In the genomic region with DNA sequence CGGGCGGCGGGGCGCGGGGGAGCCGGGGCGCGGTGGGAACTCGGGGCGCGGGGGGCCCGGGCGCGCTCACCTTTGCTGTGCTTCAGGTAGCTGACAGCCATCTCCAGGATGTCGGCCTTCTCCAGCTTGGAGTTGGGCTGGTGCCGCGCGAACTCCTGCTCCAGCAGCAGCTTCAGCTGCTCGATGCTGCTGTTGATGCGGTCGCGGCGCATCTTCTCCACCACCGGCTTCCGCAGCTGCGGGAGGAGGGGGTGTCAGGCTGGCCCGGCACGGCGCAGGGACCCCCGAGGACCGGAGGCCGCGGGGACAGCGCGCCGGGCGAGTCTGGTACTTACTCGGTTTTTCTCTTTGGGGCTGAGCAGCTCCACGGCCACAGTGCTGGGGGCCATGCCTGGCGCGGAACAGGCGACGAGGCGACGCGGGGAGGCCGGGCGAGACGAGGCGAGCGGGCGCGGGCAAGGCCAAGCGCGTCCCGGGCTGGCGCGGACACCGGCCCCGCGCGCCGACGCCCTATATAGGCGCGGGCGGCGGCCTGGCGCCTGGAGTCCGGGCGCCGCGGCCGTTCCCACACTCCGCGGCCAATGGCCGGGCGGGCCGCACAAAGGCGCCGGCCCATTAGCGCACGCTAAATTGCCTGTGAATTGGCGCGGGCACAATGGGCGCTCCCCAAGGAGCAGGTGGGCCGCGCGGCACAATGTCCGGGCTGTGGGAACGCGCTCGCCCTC, we compare ENCODE assay signal across 9 cellular contexts. TPM values are rescaled to one million over a fixed set of nuclear protein-coding genes. Genes with fewer than 3 reads are reported as not detected.
A peak's percentile ranks its signal among the peaks of the same experiment; 100 is the strongest.
DNase-seq lines count a peak whose midpoint lies in the region; ATAC-seq, FAIRE-seq and TF ChIP-seq lines count a peak whose summit lies in the region.
"Had no signal": no experiment of that assay in that cellular context is flagged by ENCODE, and none has a peak within 500 bp of the region (broad histone marks: within the 10 kb centered on the region; RNA-seq: fewer than 3 reads in every experiment).

A gene with protein sequence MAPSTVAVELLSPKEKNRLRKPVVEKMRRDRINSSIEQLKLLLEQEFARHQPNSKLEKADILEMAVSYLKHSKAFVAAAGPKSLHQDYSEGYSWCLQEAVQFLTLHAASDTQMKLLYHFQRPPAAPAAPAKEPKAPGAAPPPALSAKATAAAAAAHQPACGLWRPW (minus strand): TSS at position 488 of the 725 bp plus-strand sequence. CDS start 99 bp downstream, at position 389.

- H2AFZ ChIP-seq in HepG2 (ENCODE audit: low read length): no peak within 1 kb of the TSS

- POLR2A ChIA-PET in HepG2 (lab: Yijun Ruan, JAX): interaction anchor here (1.1 to 1.4 kb wide), 3 partner anchors 14 to 117 kb away, joined by 3 to 4 read pairs (median 3); no protein-coding TSS in a partner anchor

- WGBS in heart left ventricle, 4 donors: 1 to 3% (median 1%) methylated on average over 7 to 93 of the region's 93 CpGs
- 0% methylated on average over 3 of the region's 93 CpGs for WGBS in HepG2 (ENCODE audit: low lambda C conversion rate)

- no peak for TF ChIP-seq EP300 in HepG2 (IDR thresholded peaks at IDR 0.05; ENCODE audit: low read depth in 2 of 2, low read length in 2 of 2)
- no peak for TF ChIP-seq EP300 in HepG2 (CRISPR knock-in tag; IDR thresholded peaks at IDR 0.05; ENCODE audit: borderline replicate concordance)

- ATAC-seq in heart left ventricle: peak in 2 of 4 donors; percentile 3 to 5
- ATAC-seq in Right ventricle myocardium inferior: no peak
- ATAC-seq in HepG2: no peak
- peak; percentile 3 for ATAC-seq in upper lobe of right lung
- no peak for ATAC-seq in HG03469 (IDR thresholded peaks at IDR 0.05; ENCODE audit: unreplicated experiment)

- BruUV-seq in HepG2 (replicated peaks; lab: Mats Ljungman, UMichigan): no TSS peak

- H3K4me3 ChIP-seq in heart left ventricle (peak within 1 kb of the TSS; percentile 32 to 72 (median 52)), ascending aorta (peak within 1 kb of the TSS; percentile 48 to 63), HepG2 (replicated peaks in 1 of 3; ENCODE audit: insufficient read depth in 1 of 3, low read depth in 2 of 3, low read length in 3 of 3) (peak within 1 kb of the TSS; percentile 37 to 65 (median 46); a peak in 4 of 6 replicates), upper lobe of right lung (peak within 1 kb of the TSS; percentile 44)

- H3K4me1 ChIP-seq in heart left ventricle: peaks cover 19 to 65% (median 50%) of the 10 kb centered on the region in 12 donors
- H3K4me1 ChIP-seq in ascending aorta: peaks cover 33 to 55% of the 10 kb centered on the region in 2 donors
- peaks cover 37% of the 10 kb centered on the region for H3K4me1 ChIP-seq in HepG2 (ENCODE audit: insufficient read depth, low read length)
- peaks cover 37% of the 10 kb centered on the region for H3K4me1 ChIP-seq in upper lobe of right lung

- no peak for FAIRE-seq in HepG2 (lab: Jason Lieb, UNC)

- H3K4me2 ChIP-seq in HepG2 (ENCODE audit: low read depth, low read length): peak within 1 kb of the TSS; percentile 87

- H3K9ac ChIP-seq in HepG2 (ENCODE audit: insufficient read depth, low read depth, low read length): no peak within 1 kb of the TSS

- H3K79me2 ChIP-seq in HepG2 (ENCODE audit: insufficient read depth, low read length): peaks cover 10% of the 10 kb centered on the region

- TF ChIP-seq CTCF in heart left ventricle (IDR thresholded peaks at IDR 0.05): no peak
- no peak for TF ChIP-seq CTCF in ascending aorta (IDR thresholded peaks at IDR 0.05)
- TF ChIP-seq CTCF in HepG2 (CRISPR knock-in tag; IDR thresholded peaks at IDR 0.05): no peak
- no peak for TF ChIP-seq CTCF in upper lobe of right lung (IDR thresholded peaks at IDR 0.05)

- H3K27me3 ChIP-seq in heart left ventricle: peaks cover 0 to 50% (median 0%) of the 10 kb centered on the region in 9 donors
- H3K27me3 ChIP-seq in ascending aorta: no peaks in the 10 kb centered on the region
- H3K27me3 ChIP-seq in HepG2 (ENCODE audit: control insufficient read depth in 1 of 2, insufficient read depth in 2 of 2, low read length in 2 of 2): peaks cover 20 to 74% of the 10 kb centered on the region in 2 experiments
- H3K27me3 ChIP-seq in upper lobe of right lung: peaks cover 21% of the 10 kb centered on the region

- TF ChIP-seq RAD21 in HepG2 (CRISPR knock-in tag; IDR thresholded peaks at IDR 0.05): no peak

- CTCF ChIA-PET in HepG2 (lab: Yijun Ruan, JAX; ENCODE audit: low intra/inter-chr PET ratio, low total read pairs): interaction anchor here (1.9 kb wide), 1 partner anchor 18 kb away, joined by 9 read pairs; no protein-coding TSS in a partner anchor

- in situ Hi-C loops in HepG2 (cut with HindIII; ENCODE audit: extremely low pct_ligation_motif_present, low pct_unique_long_range_greater_than_20kb): no loop called here

- no peaks in the 10 kb centered on the region for H3K9me3 ChIP-seq in heart left ventricle
- H3K9me3 ChIP-seq in ascending aorta: no peaks in the 10 kb centered on the region
- no peaks in the 10 kb centered on the region for H3K9me3 ChIP-seq in HepG2 (ENCODE audit: low read length)
- H3K9me3 ChIP-seq in upper lobe of right lung: no peaks in the 10 kb centered on the region

- TF ChIP-seq POLR2A in heart left ventricle (IDR thresholded peaks at IDR 0.05) (peak in 1 of 2 donors; percentile 72), HepG2 (IDR thresholded peaks at IDR 0.05; ENCODE audit: insufficient read depth in 1 of 2, low read depth in 2 of 2, low read length in 2 of 2) (no peak)

- peaks cover 10% of the 10 kb centered on the region; the same call in 1 of the 2 replicates for H4K20me1 ChIP-seq in HepG2 (ENCODE audit: insufficient read depth, low read length)

- DNase-seq in heart left ventricle (peak in 4 of 5 donors; percentile 57 to 69 (median 65)), Right ventricle myocardium inferior (ENCODE audit: missing footprints) (no peak), ascending aorta (ENCODE audit: low spot score in 2 of 2) (no peak), HepG2 (ENCODE audit: low spot score) (no peak), upper lobe of right lung (no peak), 8988T (no peak), hepatic stellate cell (ENCODE audit: low spot score) (no peak)
- DNase-seq: NCI-H2029 treated with DMSO at 0.1 percent for 48 hours had no signal

- intact Hi-C loops in heart left ventricle (cut with DNase I) (loop anchor here in 9 of 10 donors (2.0 to 10.0 kb wide), 5 partner anchors 17 to 338 kb away; a partner anchor contains a TSS), Right ventricle myocardium inferior (cut with DNase I) (loop anchor here (5.0 to 10.0 kb wide), 2 partner anchors 115 to 118 kb away; a partner anchor contains a TSS), ascending aorta (cut with DNase I) (loop anchor here (5.0 kb wide), 1 partner anchor 338 kb away; a partner anchor contains a TSS), HepG2 (cut with micrococcal nuclease; ENCODE audit: unreplicated experiment) (no loop called here), upper lobe of right lung (cut with DNase I) (no loop called here)

- H3K27ac ChIP-seq in heart left ventricle (peak within 1 kb of the TSS in 11 of 12 donors; percentile 24 to 92 (median 83)), ascending aorta (peak within 1 kb of the TSS; percentile 37 to 50), HepG2 (ENCODE audit: extremely low read length, insufficient read depth, low read length) (no peak within 1 kb of the TSS), upper lobe of right lung (peak within 1 kb of the TSS; percentile 47)

- H3K36me3 ChIP-seq in heart left ventricle: no peaks in the 10 kb centered on the region
- H3K36me3 ChIP-seq in ascending aorta: no peaks in the 10 kb centered on the region
- H3K36me3 ChIP-seq in HepG2 (replicated peaks in 1 of 2; ENCODE audit: control insufficient read depth in 1 of 2, insufficient read depth in 2 of 2, low read length in 2 of 2): no peaks in the 10 kb centered on the region
- H3K36me3 ChIP-seq in upper lobe of right lung: no peaks in the 10 kb centered on the region

TF ChIP-seq in HepG2, 621 proteins besides CTCF, POLR2A, EP300 and RAD21 (continues in another document):
- TF ChIP-seq, protein P1, sequence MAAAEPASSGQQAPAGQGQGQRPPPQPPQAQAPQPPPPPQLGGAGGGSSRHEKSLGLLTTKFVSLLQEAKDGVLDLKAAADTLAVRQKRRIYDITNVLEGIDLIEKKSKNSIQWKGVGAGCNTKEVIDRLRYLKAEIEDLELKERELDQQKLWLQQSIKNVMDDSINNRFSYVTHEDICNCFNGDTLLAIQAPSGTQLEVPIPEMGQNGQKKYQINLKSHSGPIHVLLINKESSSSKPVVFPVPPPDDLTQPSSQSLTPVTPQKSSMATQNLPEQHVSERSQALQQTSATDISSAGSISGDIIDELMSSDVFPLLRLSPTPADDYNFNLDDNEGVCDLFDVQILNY (CRISPR knock-in tag; conservative IDR thresholded peaks at IDR 0.05): no peak
- TF ChIP-seq ZNF383 (CRISPR knock-in tag; IDR thresholded peaks at IDR 0.05; ENCODE audit: borderline replicate concordance) (no peak), ZNF563 (CRISPR knock-in tag; IDR thresholded peaks at IDR 0.05) (no peak)

RNA-seq across cellular contexts. Expression of the gene that starts here (rescaled TPM):
- 1 to 10 TPM in 7 of 9 donors, under 1 TPM in 2; 0.45 to 2.0 (median 1.3) TPM for total RNA-seq in heart left ventricle
- polyA plus RNA-seq in heart left ventricle: under 1 TPM; 0.42 to 0.83 TPM
- 1.3 TPM for total RNA-seq in Right ventricle myocardium inferior
- not detected for total RNA-seq in ascending aorta
- not detected in 2 replicates for total RNA-seq in HepG2 (2016; rRNA removed; fragmentation: Illumina TruSeq; extraction: Trizol)
- not detected in 2 replicates for total RNA-seq in HepG2 (2016; cell fraction: cytosol; rRNA removed; fragmentation: Illumina TruSeq; extraction: Trizol; ENCODE audit: low read depth)
- total RNA-seq in HepG2 (2016; cell fraction: insoluble cytoplasmic fraction; rRNA removed; fragmentation: Illumina TruSeq; extraction: Trizol): not detected in 2 replicates
- not detected in 2 replicates for total RNA-seq in HepG2 (2016; cell fraction: membrane; rRNA removed; fragmentation: Illumina TruSeq; extraction: Trizol)
- total RNA-seq in HepG2 (2016; cell fraction: nucleus; rRNA removed; fragmentation: Illumina TruSeq; extraction: Trizol): not detected in 2 replicates
- 0.05 TPM in 1 of 2 replicates, not detected in the other for polyA plus RNA-seq in HepG2 (2011; rRNA removed)
- polyA plus RNA-seq in HepG2 (2011; cell fraction: cytosol; rRNA removed): not detected in 2 replicates
- not detected in 2 replicates for polyA plus RNA-seq in HepG2 (2011; cell fraction: nucleus; rRNA removed)
- polyA plus RNA-seq in HepG2 (2012): not detected in 2 replicates
- not detected in 2 replicates for polyA plus RNA-seq in HepG2 (2016; cell fraction: cytosol; fragmentation: Illumina TruSeq; extraction: Trizol; ENCODE audit: low read depth)
- not detected in 2 replicates for polyA plus RNA-seq in HepG2 (2016; cell fraction: insoluble cytoplasmic fraction; fragmentation: Illumina TruSeq; extraction: Trizol; ENCODE audit: low read depth)
- not detected in 2 replicates for polyA plus RNA-seq in HepG2 (2016; cell fraction: membrane; fragmentation: Illumina TruSeq; extraction: Trizol; ENCODE audit: low read depth)
- not detected in 2 replicates for polyA plus RNA-seq in HepG2 (2016; cell fraction: nucleus; fragmentation: Illumina TruSeq; extraction: Trizol; ENCODE audit: insufficient read depth, low read depth)
- polyA minus RNA-seq in HepG2 (2011; rRNA and poly(A)+ RNA removed; ENCODE audit: low replicate concordance): not detected in 2 replicates
- not detected in 2 replicates for polyA minus RNA-seq in HepG2 (2011; cell fraction: cytosol; rRNA and poly(A)+ RNA removed)
- polyA minus RNA-seq in HepG2 (2011; cell fraction: nucleus; rRNA and poly(A)+ RNA removed): not detected in 2 replicates
- total RNA-seq in upper lobe of right lung: 1.5 TPM

Comparison
In these comparisons a context has a peak if more than half of its experiments do, and no peak if none do; other contexts are left out.
1. DNase-seq: peak in heart left ventricle (4 of 5); none in Right ventricle myocardium inferior (single experiment), ascending aorta (0 of 2), HepG2 (single experiment), upper lobe of right lung (single experiment), 8988T (single experiment) and hepatic stellate cell (single experiment).
2. intact Hi-C loops: an anchor here in heart left ventricle (2.0 to 10.0 kb wide), Right ventricle myocardium inferior (5.0 to 10.0 kb wide) and ascending aorta (5.0 kb wide); none called in HepG2 and upper lobe of right lung.
3. Peak in every context shown above with its lines, with median percentiles within 50 percentile points of each other: H3K4me3 ChIP-seq.